Comparison of ENCODE assay signal across 21 cellular contexts in genomic region chr5:96149546-96149945, GRCh38.
A peak's percentile ranks its signal among the peaks of the same experiment; 100 is the strongest.
DNase-seq lines count a peak whose midpoint lies in the region; ATAC-seq and TF ChIP-seq lines count a peak whose summit lies in the region.
"Had no signal": no experiment of that assay in that cellular context is flagged by ENCODE, and none has a peak within 500 bp of the region (broad histone marks: within the 10 kb centered on the region; RNA-seq: fewer than 3 reads in every experiment).

No MANE protein-coding gene starts in this region.

- H3K9me3 Mint-ChIP-seq in nephron progenitor cell = no peaks in the 10 kb centered on the region
- H3K9me3 Mint-ChIP-seq: activated T-helper 1 cell treated with anti-CD3 and anti-CD28 coated beads, Interleukin-12 subunit alpha, Interleukin-12 subunit beta, Interleukin-2, Interleukin-4 antibody, amounts not matched to agents 30 ng/mL and 10 ng/mL and 1 ng/mL, durations not matched to agents 14 hours and 24 hours and 36 hours; H9; nephron had no signal

- POLR2A ChIA-PET in Panc1 (lab: Charles Lee) = no interaction called here

- no peak overlapping the region for H3K4me3 Mint-ChIP-seq in nephron progenitor cell
- H3K4me3 Mint-ChIP-seq: activated T-helper 1 cell treated with anti-CD3 and anti-CD28 coated beads, Interleukin-12 subunit alpha, Interleukin-12 subunit beta, Interleukin-2, Interleukin-4 antibody, amounts not matched to agents 30 ng/mL and 10 ng/mL and 1 ng/mL, durations not matched to agents 14 hours and 24 hours and 36 hours; H9; nephron had no signal

- in situ Hi-C loops in Panc1 (cut with HindIII; ENCODE audit: low pct_unique_long_range_greater_than_20kb, low sequenced_read_pairs) (no loop called here), ACHN (cut with HindIII; ENCODE audit: low pct_ligation_motif_present, low pct_unique_long_range_greater_than_20kb, low sequenced_read_pairs) (no loop called here)

- H3K4me1 ChIP-seq in Panc1 (ENCODE audit: control insufficient read depth, insufficient read depth, low read length) (peaks cover 5% of the 10 kb centered on the region; the same call in 1 of the 2 replicates), esophagus (ENCODE audit: control insufficient read depth in 2 of 2, insufficient read depth in 2 of 2, low read length in 1 of 2) (peaks cover 3 to 11% of the 10 kb centered on the region in 2 donors)
- H3K4me1 ChIP-seq: adrenal gland, transverse colon had no signal

- H3K27me3 Mint-ChIP-seq in nephron progenitor cell (ENCODE audit: low read depth, poor library complexity) = peaks cover 2% of the 10 kb centered on the region

- ATAC-seq in Panc1 (no peak), SK-N-SH treated with all-trans-retinoic acid at 6 μM for 48 hours (no peak), HG02884 (IDR thresholded peaks at IDR 0.05; ENCODE audit: unreplicated experiment) (no peak), HG03439 (IDR thresholded peaks at IDR 0.05; ENCODE audit: unreplicated experiment) (no peak)
- ATAC-seq: left ventricle myocardium superior, right cardiac atrium had no signal

- H3K27ac ChIP-seq in Panc1 (ENCODE audit: low read length) = peak overlapping the region; percentile 44; the same call in 1 of the 2 replicates
- H3K27ac ChIP-seq in esophagus (ENCODE audit: low read depth in 2 of 2, low read length in 1 of 2) = peak overlapping the region; percentile 72 to 83
- H3K27ac ChIP-seq: adrenal gland; BLaER1 treated with 17β-estradiol and CSF1 and Interleukin-3, amounts not matched to agents 10 nM and 100 nM; esophagus muscularis mucosa; SK-N-MC; transverse colon had no signal

- no TSS peak for BruUV-seq in Panc1 (replicated peaks; lab: Mats Ljungman, UMichigan)

- H3K36me3 ChIP-seq in Panc1 (ENCODE audit: control insufficient read depth, insufficient read depth, low read length) (no peaks in the 10 kb centered on the region), esophagus (ENCODE audit: control insufficient read depth in 2 of 2, insufficient read depth in 2 of 2, low read length in 1 of 2) (no peaks in the 10 kb centered on the region)
- H3K36me3 ChIP-seq: adrenal gland; BLaER1 treated with 17β-estradiol and CSF1 and Interleukin-3, amounts not matched to agents 10 nM and 100 nM; esophagus muscularis mucosa; transverse colon had no signal

- H3K4me1 Mint-ChIP-seq in nephron progenitor cell = peaks cover 29% of the 10 kb centered on the region
- H3K4me1 Mint-ChIP-seq: nephron had no signal

- DNase-seq in EL = peak; percentile 67
- no peak for DNase-seq in Panc1 (ENCODE audit: low read depth, low spot score)
- DNase-seq in nephron progenitor cell = no peak
- no peak for DNase-seq in ACHN
- DNase-seq: activated CD4-positive, alpha-beta T cell treated with anti-CD3 and anti-CD28 coated beads, Interleukin-2, amount 50 U/mL, for 4 hours; H9; left ventricle myocardium superior; NCI-H1417 treated with DMSO at 0.1 percent for 48 hours; right cardiac atrium; stimulated activated CD4-positive, alpha-beta T cell treated with anti-CD3 and anti-CD28 coated beads, Interleukin-4, amount 100 ng/mL, for 24 hours; transverse colon had no signal

- no peaks in the 10 kb centered on the region for H3K36me3 Mint-ChIP-seq in nephron progenitor cell (ENCODE audit: low read depth)

- H3K4me3 ChIP-seq in Panc1 (ENCODE audit: low read depth in 2 of 2, low read length in 2 of 2) = no peak overlapping the region
- H3K4me3 ChIP-seq in esophagus (ENCODE audit: low read depth in 1 of 2, low read length in 2 of 2) = no peak overlapping the region
- H3K4me3 ChIP-seq: adrenal gland; BLaER1 treated with 17β-estradiol and CSF1 and Interleukin-3, amounts not matched to agents 10 nM and 100 nM; esophagus muscularis mucosa; SK-N-MC; transverse colon had no signal

- H3K9me3 ChIP-seq in Panc1 (ENCODE audit: control insufficient read depth, insufficient read depth, low read depth, low read length) (no peaks in the 10 kb centered on the region), esophagus (ENCODE audit: control insufficient read depth in 2 of 2, insufficient read depth in 1 of 2, low read depth in 1 of 2, low read length in 1 of 2) (no peaks in the 10 kb centered on the region)
- H3K9me3 ChIP-seq: adrenal gland; BLaER1 treated with 17β-estradiol and CSF1 and Interleukin-3, amounts not matched to agents 10 nM and 100 nM; esophagus muscularis mucosa; transverse colon had no signal

- H3K27ac Mint-ChIP-seq in nephron progenitor cell = peak overlapping the region; percentile 71
- H3K27ac Mint-ChIP-seq: activated T-helper 1 cell treated with anti-CD3 and anti-CD28 coated beads, Interleukin-12 subunit alpha, Interleukin-12 subunit beta, Interleukin-2, Interleukin-4 antibody, amounts not matched to agents 30 ng/mL and 10 ng/mL and 1 ng/mL, durations not matched to agents 14 hours and 24 hours and 36 hours; H9; nephron had no signal

- intact Hi-C loops in Panc1 (cut with micrococcal nuclease; ENCODE audit: unreplicated experiment) = no loop called here

- 42 to 56% methylated on average over 1 of the region's 1 CpG for WGBS in esophagus, 2 donors

- TF ChIP-seq CTCF in Panc1 (IDR thresholded peaks at IDR 0.05) (no peak), nephron progenitor cell (IDR thresholded peaks at IDR 0.05) (no peak)

- H3K27me3 ChIP-seq in Panc1 (ENCODE audit: control insufficient read depth, insufficient read depth, low read length) (no peaks in the 10 kb centered on the region), esophagus (ENCODE audit: control insufficient read depth in 1 of 2, insufficient read depth in 2 of 2, low read length in 2 of 2) (no peaks in the 10 kb centered on the region)
- H3K27me3 ChIP-seq: adrenal gland; BLaER1 treated with 17β-estradiol and CSF1 and Interleukin-3, amounts not matched to agents 10 nM and 100 nM; esophagus muscularis mucosa; transverse colon had no signal

- CTCF ChIA-PET in Panc1 (lab: Charles Lee) = interaction anchor here (0.7 kb wide), 1 partner anchor 184 kb away, joined by 3 read pairs; no protein-coding TSS in a partner anchor

TF ChIP-seq in SK-N-SH treated with all-trans-retinoic acid at 6 μM for 48 hours, 23 proteins besides CTCF, POLR2A, EP300 and RAD21:
- no peak for TF ChIP-seq ISL1 (CRISPR knock-in tag; IDR thresholded peaks at IDR 0.05)
